Comparison of ENCODE assay signal across 13 cellular contexts in genomic region chr12:131779027-131779426, GRCh38. TPM values are rescaled to one million over a fixed set of nuclear protein-coding genes. Genes with fewer than 3 reads are reported as not detected.
DNase-seq lines count a peak whose midpoint lies in the region; ATAC-seq lines count a peak whose summit lies in the region.
"Had no signal": no experiment of that assay in that cellular context is flagged by ENCODE, and none has a peak within 500 bp of the region (broad histone marks: within the 10 kb centered on the region; RNA-seq: fewer than 3 reads in every experiment).

No MANE protein-coding gene starts in this region.

- peak overlapping the region; percentile 9 for H4K8ac ChIP-seq in neuronal stem cell (ENCODE audit: low read depth, low read length)

- H3K27ac ChIP-seq in right cardiac atrium (ENCODE audit: low read length) (no peak overlapping the region), neuronal stem cell (replicated peaks; ENCODE audit: low read length) (no peak overlapping the region)
- H3K27ac ChIP-seq: A549, C4-2B had no signal

- H3K27me3 ChIP-seq in right cardiac atrium (ENCODE audit: control insufficient read depth, insufficient read depth) (no peaks in the 10 kb centered on the region), neuronal stem cell (ENCODE audit: control insufficient read depth in 3 of 3, insufficient read depth in 3 of 3, low read depth in 1 of 3, low read length in 3 of 3) (no peaks in the 10 kb centered on the region)
- H3K27me3 ChIP-seq: BE2C had no signal

- H3K9me3 ChIP-seq in right cardiac atrium (ENCODE audit: control insufficient read depth, low read length): no peaks in the 10 kb centered on the region
- no peaks in the 10 kb centered on the region for H3K9me3 ChIP-seq in neuronal stem cell (replicated peaks in 1 of 2; ENCODE audit: control insufficient read depth in 2 of 2, insufficient read depth in 1 of 2, low read depth in 1 of 2, low read length in 2 of 2)
- H3K9me3 ChIP-seq: A549, BE2C had no signal

- no peak overlapping the region for H2BK120ac ChIP-seq in neuronal stem cell (ENCODE audit: low read depth, low read length)

- no peak overlapping the region for H3K4me3 Mint-ChIP-seq in activated T-helper 1 cell treated with anti-CD3 and anti-CD28 coated beads, Interleukin-12 subunit alpha, Interleukin-12 subunit beta, Interleukin-2, Interleukin-4 antibody, amounts not matched to agents 30 ng/mL and 10 ng/mL and 1 ng/mL, durations not matched to agents 14 hours and 24 hours and 36 hours
- H3K4me3 Mint-ChIP-seq: CD4-positive, alpha-beta memory T cell had no signal

- no peaks in the 10 kb centered on the region for H3K4me1 ChIP-seq in right cardiac atrium (ENCODE audit: control insufficient read depth, insufficient read depth, low read length)
- peaks cover 4 to 8% of the 10 kb centered on the region in 2 donors for H3K4me1 ChIP-seq in neuronal stem cell (ENCODE audit: control insufficient read depth in 2 of 2, insufficient read depth in 1 of 2, low read depth in 1 of 2, low read length in 2 of 2)
- H3K4me1 ChIP-seq: BE2C had no signal

- H3K9me3 Mint-ChIP-seq in activated T-helper 1 cell treated with anti-CD3 and anti-CD28 coated beads, Interleukin-12 subunit alpha, Interleukin-12 subunit beta, Interleukin-2, Interleukin-4 antibody, amounts not matched to agents 30 ng/mL and 10 ng/mL and 1 ng/mL, durations not matched to agents 14 hours and 24 hours and 36 hours: no peaks in the 10 kb centered on the region
- H3K9me3 Mint-ChIP-seq: CD4-positive, alpha-beta memory T cell had no signal

- no peak overlapping the region for H2AFZ ChIP-seq in neuronal stem cell (ENCODE audit: low read length)

- peak; percentile 25 to 40 for ATAC-seq in right cardiac atrium
- ATAC-seq in left ventricle myocardium superior: no peak
- ATAC-seq in HG03159 (IDR thresholded peaks at IDR 0.05; ENCODE audit: unreplicated experiment): no peak
- ATAC-seq: A549, GM12878 had no signal

- H2BK15ac ChIP-seq in neuronal stem cell (ENCODE audit: low read length): no peak overlapping the region

- WGBS in right cardiac atrium: 95% methylated on average over 23 of the region's 23 CpGs
- WGBS in neuronal stem cell (ENCODE audit: extremely low coverage in 2 of 2, insufficient read length in 2 of 2, insufficient replicate concordance in 1 of 2), 2 donors: no CpG with 5 or more reads among the region's 23 CpGs

- H3K36me3 ChIP-seq in neuronal stem cell (replicated peaks in 1 of 2; ENCODE audit: control insufficient read depth in 2 of 2, insufficient read depth in 2 of 2, low read length in 2 of 2): peaks cover 16 to 84% of the 10 kb centered on the region in 2 donors

- no peak overlapping the region for H4K91ac ChIP-seq in neuronal stem cell (ENCODE audit: low read depth, low read length, poor library complexity)

- no peak overlapping the region for H2AK5ac ChIP-seq in neuronal stem cell (ENCODE audit: low read depth, low read length)

- peaks cover 35% of the 10 kb centered on the region for H3K36me3 Mint-ChIP-seq in activated T-helper 1 cell treated with anti-CD3 and anti-CD28 coated beads, Interleukin-12 subunit alpha, Interleukin-12 subunit beta, Interleukin-2, Interleukin-4 antibody, amounts not matched to agents 30 ng/mL and 10 ng/mL and 1 ng/mL, durations not matched to agents 14 hours and 24 hours and 36 hours (ENCODE audit: low read depth)

- H3K4me3 ChIP-seq in right cardiac atrium (ENCODE audit: low read length) (no peak overlapping the region), neuronal stem cell (ENCODE audit: low read length in 2 of 2) (no peak overlapping the region)
- H3K4me3 ChIP-seq: A549, GM12878 had no signal

- H2BK5ac ChIP-seq in neuronal stem cell (ENCODE audit: low read length): no peak overlapping the region

- H3K4me2 ChIP-seq in neuronal stem cell (ENCODE audit: insufficient read depth, low read length, poor library complexity, severe bottlenecking): no peak overlapping the region
- H3K4me2 ChIP-seq: A549 had no signal

- no peak overlapping the region for H2BK12ac ChIP-seq in neuronal stem cell (ENCODE audit: low read length)

- no peak for DNase-seq in right cardiac atrium
- DNase-seq in left ventricle myocardium superior: no peak
- no peak for DNase-seq in activated T-helper 1 cell treated with anti-CD3 and anti-CD28 coated beads, Interleukin-12 subunit alpha, Interleukin-12 subunit beta, Interleukin-2, Interleukin-4 antibody, amounts not matched to agents 30 ng/mL and 10 ng/mL and 1 ng/mL, durations not matched to agents 14 hours and 24 hours and 36 hours (ENCODE audit: low spot score)
- no peak for DNase-seq in neuronal stem cell (ENCODE audit: low spot score)
- no peak for DNase-seq in T1000 (lab: John Stamatoyannopoulos, UW)
- no peak for DNase-seq in stimulated activated CD4-positive, alpha-beta T cell treated with anti-CD3 and anti-CD28 coated beads, Interleukin-4, amount 100 ng/mL, for 1 hour
- DNase-seq: BE2C; CD4-positive, alpha-beta memory T cell; DMS79 had no signal

- H3K14ac ChIP-seq in neuronal stem cell (ENCODE audit: low read length): peak overlapping the region; percentile 12

- H3K79me1 ChIP-seq in neuronal stem cell (ENCODE audit: low read depth, low read length): peaks cover 2% of the 10 kb centered on the region

- intact Hi-C loops in right cardiac atrium (cut with DNase I): no loop called here
- intact Hi-C loops in left ventricle myocardium superior (cut with micrococcal nuclease): no loop called here
- intact Hi-C loops in activated T-helper 1 cell treated with anti-CD3 and anti-CD28 coated beads, Interleukin-12 subunit alpha, Interleukin-12 subunit beta, Interleukin-2, Interleukin-4 antibody, amounts not matched to agents 30 ng/mL and 10 ng/mL and 1 ng/mL, durations not matched to agents 14 hours and 24 hours and 36 hours (cut with micrococcal nuclease): no loop called here

- H3K23ac ChIP-seq in neuronal stem cell (ENCODE audit: low read depth, low read length, poor library complexity): peak overlapping the region; percentile 87

- H3K4me1 Mint-ChIP-seq in activated T-helper 1 cell treated with anti-CD3 and anti-CD28 coated beads, Interleukin-12 subunit alpha, Interleukin-12 subunit beta, Interleukin-2, Interleukin-4 antibody, amounts not matched to agents 30 ng/mL and 10 ng/mL and 1 ng/mL, durations not matched to agents 14 hours and 24 hours and 36 hours (ENCODE audit: low read depth): peaks cover 21% of the 10 kb centered on the region

- H3K27me3 Mint-ChIP-seq in activated T-helper 1 cell treated with anti-CD3 and anti-CD28 coated beads, Interleukin-12 subunit alpha, Interleukin-12 subunit beta, Interleukin-2, Interleukin-4 antibody, amounts not matched to agents 30 ng/mL and 10 ng/mL and 1 ng/mL, durations not matched to agents 14 hours and 24 hours and 36 hours (ENCODE audit: insufficient read depth): no peaks in the 10 kb centered on the region
- H3K27me3 Mint-ChIP-seq: CD4-positive, alpha-beta memory T cell had no signal

- peak overlapping the region; percentile 59 for H3K27ac Mint-ChIP-seq in activated T-helper 1 cell treated with anti-CD3 and anti-CD28 coated beads, Interleukin-12 subunit alpha, Interleukin-12 subunit beta, Interleukin-2, Interleukin-4 antibody, amounts not matched to agents 30 ng/mL and 10 ng/mL and 1 ng/mL, durations not matched to agents 14 hours and 24 hours and 36 hours

- H3K4ac ChIP-seq in neuronal stem cell (ENCODE audit: low read length): no peak overlapping the region

- H3K9ac ChIP-seq in neuronal stem cell (ENCODE audit: low read depth, low read length, poor library complexity): no peak overlapping the region

- no peak overlapping the region for H3K18ac ChIP-seq in neuronal stem cell (ENCODE audit: low read length)

RNA-seq across cellular contexts. Expression of gene MMP17, which starts 49.2 kb away (rescaled TPM):
- total RNA-seq in right cardiac atrium: 1 to 10 TPM in 3 of 4 donors, under 1 TPM in 1; 0.89 to 1.4 (median 1.2) TPM
- 2.4 TPM for polyA plus RNA-seq in right cardiac atrium
- 0.47 TPM for total RNA-seq in left ventricle myocardium superior
- total RNA-seq in activated T-helper 1 cell treated with anti-CD3 and anti-CD28 coated beads, Interleukin-12 subunit alpha, Interleukin-12 subunit beta, Interleukin-2, Interleukin-4 antibody, amounts not matched to agents 30 ng/mL and 10 ng/mL and 1 ng/mL, durations not matched to agents 14 hours and 24 hours and 36 hours: 0.39 and 0.81 TPM in 2 replicates
- polyA plus RNA-seq in neuronal stem cell (2013, experiment 1 of 2): 4.2 TPM
- polyA plus RNA-seq in neuronal stem cell (2013, experiment 2 of 2): 3.8 TPM
- polyA plus RNA-seq: CD4-positive, alpha-beta memory T cell had no signal

Comparison
In these comparisons a context has a peak if more than half of its experiments do, and no peak if none do; other contexts are left out.
1. ATAC-seq: peak in right cardiac atrium (2 of 2); none in left ventricle myocardium superior (single experiment) and HG03159 (single experiment).